Comparison of ENCODE assay signal across 8 cellular contexts in the genomic region with DNA sequence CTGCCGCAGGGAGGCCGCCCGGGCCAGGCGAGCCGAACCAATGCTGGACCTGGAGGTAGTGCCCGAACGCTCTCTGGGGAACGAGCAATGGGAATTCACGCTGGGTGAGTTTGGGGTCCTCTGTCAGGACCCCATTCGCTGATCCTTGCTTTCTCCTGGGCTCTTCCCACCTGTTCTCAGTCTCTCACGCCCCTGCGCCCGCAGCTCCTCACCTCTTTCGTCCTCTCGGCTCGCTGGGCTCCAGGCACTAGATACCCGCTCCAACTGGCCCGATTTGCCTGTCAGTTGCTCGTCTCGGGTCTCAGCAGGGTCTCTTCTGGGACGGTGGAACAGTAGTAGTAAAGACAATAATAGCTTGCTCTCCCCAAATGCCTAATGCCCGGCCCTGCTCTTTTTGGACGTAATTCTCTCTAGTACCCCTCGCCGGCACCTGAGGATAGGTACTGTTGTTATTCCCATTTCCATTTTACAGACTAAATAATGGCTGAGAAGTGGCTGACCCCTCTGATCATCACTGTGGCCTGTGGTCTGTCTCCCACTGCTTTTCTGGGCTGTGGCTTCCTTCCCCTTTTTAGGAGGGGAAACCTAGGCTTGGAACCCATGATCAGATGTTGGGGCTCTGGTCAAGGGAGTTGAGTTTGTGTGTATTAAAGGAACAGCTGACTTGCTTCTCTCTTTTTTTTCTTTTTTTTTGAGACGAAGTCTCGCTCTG. TPM values are rescaled to one million over a fixed set of nuclear protein-coding genes. Genes with fewer than 3 reads are reported as not detected.
DNase-seq lines count a peak whose midpoint lies in the region; ATAC-seq and TF ChIP-seq lines count a peak whose summit lies in the region.

No MANE protein-coding gene starts in this region.

- no peaks in the 10 kb centered on the region for H3K36me3 ChIP-seq in CD8-positive, alpha-beta T cell (ENCODE audit: insufficient read depth, low read length)
- peaks cover 7% of the 10 kb centered on the region for H3K36me3 ChIP-seq in OCI-LY3 (replicated peaks; ENCODE audit: low read depth, low read length)

- POLR2A ChIA-PET in CD8-positive, alpha-beta T cell (lab: Charles Lee), result interaction anchor here (0.6 kb wide), 1 partner anchor 16 kb away, joined by 3 read pairs; no protein-coding TSS in a partner anchor

- peak; percentile 3 for ATAC-seq in CD8-positive, alpha-beta T cell
- ATAC-seq in GM21529 (IDR thresholded peaks at IDR 0.05; ENCODE audit: unreplicated experiment), result peak; percentile 9
- no peak for ATAC-seq in HG02588 (IDR thresholded peaks at IDR 0.05; ENCODE audit: unreplicated experiment)
- no peak for ATAC-seq in activated CD4-positive, CD25-positive, alpha-beta regulatory T cell treated with anti-CD3 and anti-CD28 coated beads, Interleukin-2, amount 50 U/mL, for 24 hours

- peaks cover 39% of the 10 kb centered on the region for H3K4me1 Mint-ChIP-seq in CD8-positive, alpha-beta T cell (ENCODE audit: low read depth)

- H3K79me2 ChIP-seq in OCI-LY3 (ENCODE audit: low read length), result peaks cover 50% of the 10 kb centered on the region

- H3K27me3 Mint-ChIP-seq in CD8-positive, alpha-beta T cell (ENCODE audit: low read depth), result no peaks in the 10 kb centered on the region

- peak overlapping the region; percentile 50; the same call in 1 of the 2 replicates for H2AFZ ChIP-seq in OCI-LY3 (ENCODE audit: low read depth, low read length)

- CTCF ChIA-PET in CD8-positive, alpha-beta T cell (lab: Charles Lee), result interaction anchor here (0.6 to 2.5 kb wide), 3 partner anchors 9 to 103 kb away, joined by 3 to 11 read pairs (median 4); no protein-coding TSS in a partner anchor

- no peak for DNase-seq in CD8-positive, alpha-beta T cell
- DNase-seq in choroid plexus epithelial cell (ENCODE audit: low read depth), result no peak
- DNase-seq in SK-N-DZ (ENCODE audit: low spot score), result no peak

- TF ChIP-seq CTCF in CD8-positive, alpha-beta T cell (IDR thresholded peaks at IDR 0.05), result no peak
- no peak for TF ChIP-seq CTCF in OCI-LY3 (IDR thresholded peaks at IDR 0.05; ENCODE audit: low read depth, low read length)
- no peak for TF ChIP-seq CTCF in choroid plexus epithelial cell (conservative IDR thresholded peaks at IDR 0.05; ENCODE audit: low read depth, low read length)

- H4K20me1 ChIP-seq in OCI-LY3 (ENCODE audit: insufficient read depth, low read length), result peaks cover 5% of the 10 kb centered on the region; the same call in 1 of the 2 replicates

- H3K4me2 ChIP-seq in OCI-LY3 (ENCODE audit: low read length), result peak overlapping the region; percentile 97

- H3K9me3 Mint-ChIP-seq in CD8-positive, alpha-beta T cell, result no peaks in the 10 kb centered on the region

- H3K27ac Mint-ChIP-seq in CD8-positive, alpha-beta T cell, result peak overlapping the region; percentile 89

- intact Hi-C loops in CD8-positive, alpha-beta T cell (cut with DNase I, micrococcal nuclease), result no loop called here

- H3K27ac ChIP-seq in CD8-positive, alpha-beta T cell (ENCODE audit: low read depth, low read length), result peak overlapping the region; percentile 26
- no peak overlapping the region for H3K27ac ChIP-seq in OCI-LY3 (ENCODE audit: low read length)

- peak overlapping the region; percentile 95 for H3K4me3 Mint-ChIP-seq in CD8-positive, alpha-beta T cell

- H3K36me3 Mint-ChIP-seq in CD8-positive, alpha-beta T cell, result peaks cover 11% of the 10 kb centered on the region

- H3K9ac ChIP-seq in OCI-LY3 (ENCODE audit: low read length), result peak overlapping the region; percentile 77

- H3K9me3 ChIP-seq in CD8-positive, alpha-beta T cell (ENCODE audit: low read length), result no peaks in the 10 kb centered on the region
- H3K9me3 ChIP-seq in OCI-LY3 (ENCODE audit: insufficient read depth, low read length) (no peaks in the 10 kb centered on the region), mononuclear cell (ENCODE audit: low read depth, low read length) (no peaks in the 10 kb centered on the region)

- H3K27me3 ChIP-seq in CD8-positive, alpha-beta T cell (ENCODE audit: insufficient read depth, low read length), result no peaks in the 10 kb centered on the region
- no peaks in the 10 kb centered on the region for H3K27me3 ChIP-seq in OCI-LY3 (ENCODE audit: low read depth, low read length)
- no peaks in the 10 kb centered on the region for H3K27me3 ChIP-seq in mononuclear cell (ENCODE audit: insufficient read depth, low read length)

- peaks cover 19% of the 10 kb centered on the region for H3K4me1 ChIP-seq in CD8-positive, alpha-beta T cell (ENCODE audit: insufficient read depth, low read length)
- H3K4me1 ChIP-seq in OCI-LY3 (ENCODE audit: low read length), result peaks cover 18% of the 10 kb centered on the region
- peaks cover 54% of the 10 kb centered on the region for H3K4me1 ChIP-seq in mononuclear cell (ENCODE audit: insufficient read depth, low read length)

- peak overlapping the region; percentile 83 for H3K4me3 ChIP-seq in CD8-positive, alpha-beta T cell (ENCODE audit: low read depth, low read length)
- peak overlapping the region; percentile 95 for H3K4me3 ChIP-seq in OCI-LY3 (ENCODE audit: low read length)
- H3K4me3 ChIP-seq in choroid plexus epithelial cell (ENCODE audit: low read depth, low read length), result peak overlapping the region; percentile 76
- peak overlapping the region; percentile 87 for H3K4me3 ChIP-seq in mononuclear cell (ENCODE audit: low read length)

RNA-seq across cellular contexts. Expression of a gene that starts 0.6 kb away (rescaled TPM):
- 1 to 10 TPM; 9.6 to 9.7 TPM for total RNA-seq in CD8-positive, alpha-beta T cell
- total RNA-seq in mononuclear cell, result 32.5 TPM
- polyA plus RNA-seq in SK-N-DZ (2014; cell fraction: cytosol; rRNA removed), result 22.4 and 24.2 TPM in 2 replicates
- polyA plus RNA-seq in SK-N-DZ (2014; cell fraction: nucleus; rRNA removed), result 34.6 and 51.9 TPM in 2 replicates

RNA-seq across cellular contexts. Expression of a gene that starts 40.5 kb away (rescaled TPM):
- 1 to 10 TPM in 1 of 2 experiments, under 1 TPM in 1; 0.58 to 1.2 TPM for total RNA-seq in CD8-positive, alpha-beta T cell
- total RNA-seq in mononuclear cell, result 2.0 TPM
- 3.3 and 3.9 TPM in 2 replicates for polyA plus RNA-seq in SK-N-DZ (2014; cell fraction: cytosol; rRNA removed)
- 2.7 and 4.0 TPM in 2 replicates for polyA plus RNA-seq in SK-N-DZ (2014; cell fraction: nucleus; rRNA removed)

RNA-seq across cellular contexts. Expression of a gene that starts 49.4 kb away (rescaled TPM):
- total RNA-seq in CD8-positive, alpha-beta T cell, result 10 to 100 TPM; 15.5 to 17.1 TPM
- 18.4 TPM for total RNA-seq in mononuclear cell
- polyA plus RNA-seq in SK-N-DZ (2014; cell fraction: cytosol; rRNA removed), result 7.3 and 7.7 TPM in 2 replicates
- polyA plus RNA-seq in SK-N-DZ (2014; cell fraction: nucleus; rRNA removed), result 12.7 and 14.7 TPM in 2 replicates

RNA-seq across cellular contexts. Expression of a gene that starts 49.5 kb away (rescaled TPM):
- 1 to 10 TPM; 4.4 to 6.4 TPM for total RNA-seq in CD8-positive, alpha-beta T cell
- total RNA-seq in mononuclear cell, result 8.5 TPM
- 6.7 and 12.2 TPM in 2 replicates for polyA plus RNA-seq in SK-N-DZ (2014; cell fraction: cytosol; rRNA removed)
- polyA plus RNA-seq in SK-N-DZ (2014; cell fraction: nucleus; rRNA removed), result 116 and 122 TPM in 2 replicates

RNA-seq across cellular contexts. Expression of a gene that starts 54.3 kb away (rescaled TPM):
- total RNA-seq in CD8-positive, alpha-beta T cell, result 1 to 10 TPM; 5.2 to 9.5 TPM
- total RNA-seq in mononuclear cell, result 2.7 TPM
- 25.4 and 28.6 TPM in 2 replicates for polyA plus RNA-seq in SK-N-DZ (2014; cell fraction: cytosol; rRNA removed)
- polyA plus RNA-seq in SK-N-DZ (2014; cell fraction: nucleus; rRNA removed), result 838 and 851 TPM in 2 replicates

Comparison
In these comparisons a context has a peak if more than half of its experiments do, and no peak if none do; other contexts are left out.
1. ATAC-seq: peak in CD8-positive, alpha-beta T cell (single experiment) and GM21529 (single experiment); none in HG02588 (single experiment) and activated CD4-positive, CD25-positive, alpha-beta regulatory T cell treated with anti-CD3 and anti-CD28 coated beads, Interleukin-2, amount 50 U/mL, for 24 hours (0 of 2).
2. Peak in every context shown above with its lines, with median percentiles within 50 percentile points of each other: H3K4me3 ChIP-seq.